Comparison of ENCODE assay signal across 8 cellular contexts in the genomic region with DNA sequence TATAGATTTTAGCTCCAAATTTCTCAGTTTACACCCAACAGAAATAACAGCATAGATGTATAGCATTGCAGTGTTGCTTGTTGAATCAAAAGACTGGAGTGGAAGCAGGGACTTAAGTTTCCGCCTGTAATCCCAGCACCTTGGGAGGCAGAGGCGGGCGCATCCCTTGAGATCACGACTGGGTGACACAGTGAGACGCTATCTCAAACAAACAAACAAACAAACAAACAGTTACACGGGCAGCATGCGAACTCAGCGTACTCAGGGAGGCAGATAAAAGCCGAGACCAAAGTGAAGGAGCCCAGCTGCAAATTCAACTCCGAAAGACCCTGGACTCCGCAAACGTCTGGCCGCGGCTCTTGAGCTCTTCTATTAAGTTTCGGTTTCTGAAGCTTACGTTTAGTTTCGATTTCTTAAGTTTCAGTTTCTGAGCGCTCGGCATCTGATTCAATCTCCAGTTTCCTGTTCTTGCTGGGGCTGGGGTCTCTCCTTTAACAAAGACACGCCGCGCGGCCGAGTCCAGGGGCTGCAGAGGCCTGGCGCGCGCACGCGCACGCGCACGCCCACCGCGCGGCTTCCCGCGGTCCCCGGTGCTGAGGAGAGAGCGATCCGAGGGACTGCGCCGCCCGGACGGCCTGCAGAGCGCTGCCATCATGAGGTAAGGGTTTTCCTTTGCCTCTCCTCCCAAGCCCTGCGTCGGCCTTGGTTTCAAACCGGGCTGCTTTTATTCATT. TPM values are rescaled to one million over a fixed set of nuclear protein-coding genes. Genes with fewer than 3 reads are reported as not detected.
DNase-seq lines count a peak whose midpoint lies in the region; ATAC-seq and TF ChIP-seq lines count a peak whose summit lies in the region.

A gene with protein sequence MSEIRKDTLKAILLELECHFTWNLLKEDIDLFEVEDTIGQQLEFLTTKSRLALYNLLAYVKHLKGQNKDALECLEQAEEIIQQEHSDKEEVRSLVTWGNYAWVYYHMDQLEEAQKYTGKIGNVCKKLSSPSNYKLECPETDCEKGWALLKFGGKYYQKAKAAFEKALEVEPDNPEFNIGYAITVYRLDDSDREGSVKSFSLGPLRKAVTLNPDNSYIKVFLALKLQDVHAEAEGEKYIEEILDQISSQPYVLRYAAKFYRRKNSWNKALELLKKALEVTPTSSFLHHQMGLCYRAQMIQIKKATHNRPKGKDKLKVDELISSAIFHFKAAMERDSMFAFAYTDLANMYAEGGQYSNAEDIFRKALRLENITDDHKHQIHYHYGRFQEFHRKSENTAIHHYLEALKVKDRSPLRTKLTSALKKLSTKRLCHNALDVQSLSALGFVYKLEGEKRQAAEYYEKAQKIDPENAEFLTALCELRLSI (plus strand): TSS at position 423 of the 733 bp plus-strand sequence. CDS start 231 bp downstream, at position 654.

- no peak for TF ChIP-seq CTCF in GM12864 (IDR thresholded peaks at IDR 0.05; ENCODE audit: low read depth, low read length, missing control alignments)
- TF ChIP-seq CTCF in HFF-Myc (IDR thresholded peaks at IDR 0.05; ENCODE audit: low read depth, low read length, missing control alignments) = no peak
- TF ChIP-seq CTCF in astrocyte of the spinal cord (IDR thresholded peaks at IDR 0.05; ENCODE audit: low read depth, low read length) = no peak

- H3K36me3 ChIP-seq in aorta (ENCODE audit: control insufficient read depth in 1 of 2, insufficient read depth in 2 of 2, low read length in 1 of 2) = no peaks in the 10 kb centered on the region

- WGBS in aorta, 2 donors = 0% methylated on average over 47 to 48 of the region's 48 CpGs

- DNase-seq in GM12864 (ENCODE audit: low read depth) (peak; percentile 76), HFF-Myc (ENCODE audit: extremely low read depth, low read depth) (no peak), NCI-H1092 (lab: John Stamatoyannopoulos, UW) (peak; percentile 63), T-helper 9 cell (peak; percentile 47), astrocyte of the spinal cord (ENCODE audit: low read depth, low spot score) (peak; percentile 80), hippocampal formation (lab: John Stamatoyannopoulos, UW) (peak; percentile 71 to 81), renal cortical epithelial cell (ENCODE audit: low read depth) (peak; percentile 69), aorta (peak; percentile 81 to 90)

- H3K27me3 ChIP-seq in aorta (ENCODE audit: control insufficient read depth in 1 of 2, insufficient read depth in 2 of 2, low read length in 1 of 2) = no peaks in the 10 kb centered on the region

- in situ Hi-C loops in astrocyte of the spinal cord (cut with HindIII; ENCODE audit: low sequenced_read_pairs) = no loop called here

- no peaks in the 10 kb centered on the region for H3K9me3 ChIP-seq in aorta (ENCODE audit: control insufficient read depth, low read length)

- peak within 1 kb of the TSS; percentile 20 to 90 for H3K27ac ChIP-seq in aorta (ENCODE audit: low read depth in 1 of 2, low read length in 2 of 2)

- H3K4me3 ChIP-seq in GM12864 (ENCODE audit: low read depth, low read length) = peak within 1 kb of the TSS; percentile 83
- peak within 1 kb of the TSS; percentile 79 for H3K4me3 ChIP-seq in HFF-Myc (replicated peaks; ENCODE audit: low read depth, low read length)
- peak within 1 kb of the TSS; percentile 71 for H3K4me3 ChIP-seq in astrocyte of the spinal cord (ENCODE audit: low read depth, low read length)
- peak within 1 kb of the TSS; percentile 56 to 70 for H3K4me3 ChIP-seq in aorta (ENCODE audit: low read length in 2 of 2)

- H3K4me1 ChIP-seq in aorta (ENCODE audit: control insufficient read depth in 1 of 2, insufficient read depth in 2 of 2, low read length in 2 of 2) = peaks cover 0 to 4% of the 10 kb centered on the region in 2 donors

- peak; percentile 96 for ATAC-seq in aorta (ENCODE audit: low FRiP score)

- intact Hi-C loops in aorta (cut with DNase I) = no loop called here

RNA-seq across cellular contexts. Expression of the gene that starts here (rescaled TPM):
- total RNA-seq in renal cortical epithelial cell (16.0 and 41.0 TPM in 2 replicates), aorta (10 to 100 TPM; 18.5 to 19.0 TPM)
- 10 to 100 TPM; 13.3 to 14.3 TPM for polyA plus RNA-seq in aorta
